Comparison of ENCODE assay signal across 12 cellular contexts in genomic region chr12:94732367-94732990, GRCh38.
"Had no signal": no experiment of that assay in that cellular context is flagged by ENCODE, and none has a peak within 500 bp of the region (broad histone marks: within the 10 kb centered on the region; RNA-seq: fewer than 3 reads in every experiment).

No MANE protein-coding gene starts in this region.

- H3K27ac ChIP-seq: brain microvascular endothelial cell, gastroesophageal sphincter, hepatocyte, stomach had no signal

- FAIRE-seq: kidney had no signal

- H3K4me2 ChIP-seq: hepatocyte had no signal

- H3K4me1 ChIP-seq: gastroesophageal sphincter, stomach had no signal

- H3K79me2 ChIP-seq: hepatocyte had no signal

- DNase-seq: activated CD4-positive, CD25-positive, alpha-beta regulatory T cell treated with anti-CD3 and anti-CD28 coated beads, Interleukin-2, amount 50 U/mL, for 72 hours; activated naive CD8-positive, alpha-beta T cell treated with anti-CD3 and anti-CD28 coated beads, Interleukin-2, amount 10 ng/mL, durations not matched to agents 7 days and 5 days; brain microvascular endothelial cell; cerebellar nuclear complex; erythroblast; kidney; stimulated activated CD4-positive, alpha-beta T cell treated with anti-CD3 and anti-CD28 coated beads, Interleukin-12 subunit alpha, Interleukin-12 subunit beta, amount 100 ng/mL, for 4 hours; stimulated activated CD4-positive, alpha-beta T cell treated with anti-CD3 and anti-CD28 coated beads, Interleukin-2, amount 100 ng/mL, for 24 hours; stomach had no signal

- H2AFZ ChIP-seq: hepatocyte had no signal

- H3K36me3 ChIP-seq: brain microvascular endothelial cell, gastroesophageal sphincter, stomach had no signal

- H3K27me3 ChIP-seq: brain microvascular endothelial cell, gastroesophageal sphincter, hepatocyte, stomach had no signal

- ATAC-seq: gastroesophageal sphincter; natural killer cell treated with Interleukin-12 subunit alpha and Interleukin-12 subunit beta and Interleukin-15 and Interleukin-18, amount 100 ng/mL, for 72 hours had no signal

- H3K4me3 ChIP-seq: gastroesophageal sphincter, hepatocyte, stomach had no signal

- H3K9me3 ChIP-seq: gastroesophageal sphincter, stomach had no signal
